17 cellular contexts compared by ENCODE assay signal in genomic region chr2:233463586-233463985, GRCh38.
"Had no signal": no experiment of that assay in that cellular context is flagged by ENCODE, and none has a peak within 500 bp of the region (broad histone marks: within the 10 kb centered on the region; RNA-seq: fewer than 3 reads in every experiment).

No MANE protein-coding gene starts in this region.

- H3K4me3 Mint-ChIP-seq: activated B cell treated with CpG ODN at 0.5 μM for 24 hours; activated naive CD4-positive, alpha-beta T cell treated with anti-CD3 and anti-CD28 coated beads, Interleukin-2, amount 10 ng/mL, durations not matched to agents 7 days and 5 days; T-helper 2 cell treated with Interferon-gamma antibody and Interleukin-4, amounts not matched to agents 5 μg/mL and 100 μg/mL, for 36 hours had no signal

- H3K27ac ChIP-seq: gastroesophageal sphincter, left ventricle myocardium inferior, neural progenitor cell, ovary had no signal

- H3K27me3 ChIP-seq: gastroesophageal sphincter, neural progenitor cell, ovary had no signal

- H3K4me1 Mint-ChIP-seq: activated B cell treated with CpG ODN at 0.5 μM for 24 hours; activated naive CD4-positive, alpha-beta T cell treated with anti-CD3 and anti-CD28 coated beads, Interleukin-2, amount 10 ng/mL, durations not matched to agents 7 days and 5 days; neural progenitor cell had no signal

- FAIRE-seq: astrocyte had no signal

- ATAC-seq: gastroesophageal sphincter had no signal

- DNase-seq: activated B cell treated with CpG ODN at 0.5 μM for 24 hours; activated CD4-positive, alpha-beta T cell treated with anti-CD3 and anti-CD28 coated beads, Interleukin-2, amount 50 U/mL, for 1 hour; activated naive CD4-positive, alpha-beta T cell treated with anti-CD3 and anti-CD28 coated beads, Interleukin-2, amount 10 ng/mL, durations not matched to agents 7 days and 5 days; activated T-cell treated with anti-CD3 and anti-CD28 coated beads for 4 hours; islet precursor cell; left ventricle myocardium inferior; stimulated activated CD4-positive, alpha-beta T cell treated with anti-CD3 and anti-CD28 coated beads, Interleukin-15, amount 100 ng/mL, for 24 hours; stimulated activated CD4-positive, alpha-beta T cell treated with anti-CD3 and anti-CD28 coated beads, Interleukin-4, amount 100 ng/mL, for 1 hour; stimulated activated naive CD4-positive, alpha-beta T cell treated with Interleukin-2 at 50 U/mL for 16 hours; SW 1271; trophoblast cell had no signal

- H3K36me3 ChIP-seq: neural progenitor cell, ovary had no signal

- H3K4me3 ChIP-seq: gastroesophageal sphincter, left ventricle myocardium inferior, neural progenitor cell, ovary had no signal

- H3K4me1 ChIP-seq: gastroesophageal sphincter, neural progenitor cell had no signal

- H3K27ac Mint-ChIP-seq: activated B cell treated with CpG ODN at 0.5 μM for 24 hours; activated naive CD4-positive, alpha-beta T cell treated with anti-CD3 and anti-CD28 coated beads, Interleukin-2, amount 10 ng/mL, durations not matched to agents 7 days and 5 days; activated T-helper 2 cell treated with anti-CD3 and anti-CD28 coated beads, Interferon-gamma antibody, Interleukin-2, Interleukin-4, amounts not matched to agents 10 μg/mL and 5 μg/mL and 100 μg/mL, durations not matched to agents 14 hours and 24 hours and 36 hours; neural progenitor cell had no signal

- H3K9me3 Mint-ChIP-seq: activated B cell treated with CpG ODN at 0.5 μM for 24 hours; activated naive CD4-positive, alpha-beta T cell treated with anti-CD3 and anti-CD28 coated beads, Interleukin-2, amount 10 ng/mL, durations not matched to agents 7 days and 5 days; activated T-helper 2 cell treated with anti-CD3 and anti-CD28 coated beads, Interferon-gamma antibody, Interleukin-2, Interleukin-4, amounts not matched to agents 10 μg/mL and 5 μg/mL and 100 μg/mL, durations not matched to agents 14 hours and 24 hours and 36 hours; neural progenitor cell; T-helper 2 cell treated with Interferon-gamma antibody and Interleukin-4, amounts not matched to agents 5 μg/mL and 100 μg/mL, for 36 hours had no signal

- H3K27me3 Mint-ChIP-seq: activated B cell treated with CpG ODN at 0.5 μM for 24 hours; activated naive CD4-positive, alpha-beta T cell treated with anti-CD3 and anti-CD28 coated beads, Interleukin-2, amount 10 ng/mL, durations not matched to agents 7 days and 5 days had no signal

- H3K9me3 ChIP-seq: gastroesophageal sphincter, left ventricle myocardium inferior, ovary had no signal
